Comparison of ENCODE assay signal across 8 cellular contexts in genomic region chr3:186540444-186541226, GRCh38. TPM values are rescaled to one million over a fixed set of nuclear protein-coding genes. Genes with fewer than 3 reads are reported as not detected.
DNase-seq lines count a peak whose midpoint lies in the region; ATAC-seq, FAIRE-seq and TF ChIP-seq lines count a peak whose summit lies in the region.

No MANE protein-coding gene starts in this region.

- H3K27ac ChIP-seq in HL-60 (replicated peaks), result no peak overlapping the region

- TF ChIP-seq CTCF in HL-60 (IDR thresholded peaks at IDR 0.05; ENCODE audit: insufficient read depth, low read length) (peak; percentile 34), mesothelial cell of epicardium (IDR thresholded peaks at IDR 0.05; ENCODE audit: unreplicated experiment) (peak; percentile 82)

- peak; percentile 99 for FAIRE-seq in GM19239 (lab: Jason Lieb, UNC)

- H3K27ac Mint-ChIP-seq in effector memory CD8-positive, alpha-beta T cell, result no peak overlapping the region
- H3K27ac Mint-ChIP-seq in mesothelial cell of epicardium, result no peak overlapping the region

- no peaks in the 10 kb centered on the region for H3K27me3 Mint-ChIP-seq in effector memory CD8-positive, alpha-beta T cell
- H3K27me3 Mint-ChIP-seq in mesothelial cell of epicardium (ENCODE audit: low read depth), result no peaks in the 10 kb centered on the region

- no peak overlapping the region for H3K4me3 ChIP-seq in HL-60 (replicated peaks; ENCODE audit: insufficient read depth, low read length)

- no peaks in the 10 kb centered on the region for H3K27me3 ChIP-seq in HL-60 (ENCODE audit: insufficient read depth, poor library complexity, severe bottlenecking)

- no peak overlapping the region for H3K4me3 Mint-ChIP-seq in effector memory CD8-positive, alpha-beta T cell
- H3K4me3 Mint-ChIP-seq in mesothelial cell of epicardium, result peak overlapping the region; percentile 13

- peaks cover 3 to 8% of the 10 kb centered on the region in 2 donors for H3K4me1 Mint-ChIP-seq in effector memory CD8-positive, alpha-beta T cell (ENCODE audit: low read depth in 2 of 2)
- H3K4me1 Mint-ChIP-seq in mesothelial cell of epicardium, result peaks cover 17% of the 10 kb centered on the region

- no peaks in the 10 kb centered on the region for H3K9me3 Mint-ChIP-seq in effector memory CD8-positive, alpha-beta T cell
- H3K9me3 Mint-ChIP-seq in mesothelial cell of epicardium, result no peaks in the 10 kb centered on the region

- H3K36me3 Mint-ChIP-seq in effector memory CD8-positive, alpha-beta T cell (ENCODE audit: insufficient read depth), result peaks cover 12% of the 10 kb centered on the region
- H3K36me3 Mint-ChIP-seq in mesothelial cell of epicardium, result no peaks in the 10 kb centered on the region

- peak; percentile 99 for ATAC-seq in effector memory CD8-positive, alpha-beta T cell (replicated peaks)

- DNase-seq in AML-193 (lab: John Stamatoyannopoulos, UW) (peak; percentile 73 to 75), GM19239 (ENCODE audit: insufficient read length, low spot score) (peak; percentile 34), HL-60 (ENCODE audit: low read depth in 1 of 2, low spot score in 1 of 2) (peak; percentile 27 to 74), NK-92 (lab: John Stamatoyannopoulos, UW; ENCODE audit: unreplicated experiment) (peak; percentile 33), mesothelial cell of epicardium (ENCODE audit: low spot score in 2 of 2, unreplicated experiment in 2 of 2) (peak; percentile 43 to 74)
- DNase-seq in activated CD8-positive, alpha-beta memory T cell treated with anti-CD3 and anti-CD28 coated beads for 1 hour (ENCODE audit: extremely low read depth in 1 of 2, low read depth in 1 of 2), result peak; percentile 65 to 67
- peak; percentile 83 to 86 (median 85) for DNase-seq in effector memory CD8-positive, alpha-beta T cell
- peak; percentile 41 to 63 for DNase-seq in stimulated activated CD8-positive, alpha-beta memory T cell treated with anti-CD3 and anti-CD28 coated beads, Interleukin-2, amount 100 ng/mL, for 48 hours (ENCODE audit: low read depth in 2 of 2)

RNA-seq across cellular contexts. Expression of gene CRYGS, which starts 3.5 kb away (rescaled TPM):
- total RNA-seq in mesothelial cell of epicardium, result 4.0 to 4.5 TPM (median 4.4 TPM) in 3 replicates

RNA-seq across cellular contexts. Expression of gene TBCCD1, which starts 26.5 kb away (rescaled TPM):
- total RNA-seq in mesothelial cell of epicardium, result 12.2 to 14.5 TPM (median 12.4 TPM) in 3 replicates

RNA-seq across cellular contexts. Expression of gene DNAJB11, which starts 29.9 kb away (rescaled TPM):
- total RNA-seq in mesothelial cell of epicardium, result 52.1 to 55.2 TPM (median 55.2 TPM) in 3 replicates

Comparison
In these comparisons a context has a peak if more than half of its experiments do, and no peak if none do; other contexts are left out.
1. DNase-seq: peak in every context shown above with its lines; median percentile 85 in effector memory CD8-positive, alpha-beta T cell; 74 in AML-193; 66 in activated CD8-positive, alpha-beta memory T cell treated with anti-CD3 and anti-CD28 coated beads for 1 hour; 58 in mesothelial cell of epicardium; 52 in stimulated activated CD8-positive, alpha-beta memory T cell treated with anti-CD3 and anti-CD28 coated beads, Interleukin-2, amount 100 ng/mL, for 48 hours; 50 in HL-60; 34 in GM19239; 33 in NK-92.